19 cellular contexts compared by ENCODE assay signal in genomic region chr3:18018491-18019177, GRCh38.
"Had no signal": no experiment of that assay in that cellular context is flagged by ENCODE, and none has a peak within 500 bp of the region (broad histone marks: within the 10 kb centered on the region; RNA-seq: fewer than 3 reads in every experiment).

No MANE protein-coding gene starts in this region.

- DNase-seq: activated CD4-positive, CD25-positive, alpha-beta regulatory T cell treated with anti-CD3 and anti-CD28 coated beads, Interleukin-2, amount 50 U/mL, for 72 hours; activated CD8-positive, alpha-beta memory T cell treated with anti-CD3 and anti-CD28 coated beads for 24 hours; activated CD8-positive, alpha-beta memory T cell treated with anti-CD3 and anti-CD28 coated beads, Interleukin-2, amount 50 U/mL, for 48 hours; activated effector memory CD4-positive, alpha-beta T cell treated with anti-CD3 and anti-CD28 coated beads, Interleukin-2, amount 50 U/mL, for 16 hours; activated naive CD4-positive, alpha-beta T cell treated with anti-CD3 and anti-CD28 coated beads, Interleukin-2, amount 50 U/mL, for 16 hours; activated T-cell treated with anti-CD3 and anti-CD28 coated beads, Interleukin-2, amount 50 U/mL, for 72 hours; colonic mucosa; gastrocnemius medialis; left ventricle myocardium inferior; mammary epithelial cell; nephron progenitor cell; occipital lobe; stimulated activated naive CD8-positive, alpha-beta T cell treated with anti-CD3 and anti-CD28 coated beads, Interleukin-15, Interleukin-2, amounts not matched to agents 100 U/mL and 50 U/mL, for 24 hours; substantia nigra; tibial artery; uterus had no signal

- H3K27me3 ChIP-seq: ascending aorta, colonic mucosa, gastrocnemius medialis, right atrium auricular region, tibial artery, uterus had no signal

- H3K9me3 ChIP-seq: ascending aorta, colonic mucosa, gastrocnemius medialis, left ventricle myocardium inferior, right atrium auricular region, tibial artery, uterus had no signal

- ATAC-seq: activated T-cell treated with anti-CD3 and anti-CD28 coated beads, Interleukin-2, amount 50 U/mL, for 72 hours; gastrocnemius medialis; stimulated activated naive CD8-positive, alpha-beta T cell treated with anti-CD3 and anti-CD28 coated beads, Interleukin-15, Interleukin-2, amounts not matched to agents 100 U/mL and 50 U/mL, for 24 hours had no signal

- H3K36me3 ChIP-seq: ascending aorta, colonic mucosa, gastrocnemius medialis, left ventricle myocardium inferior, right atrium auricular region, tibial artery, uterus had no signal

- H3K4me1 ChIP-seq: ascending aorta, colonic mucosa, gastrocnemius medialis, left ventricle myocardium inferior, right atrium auricular region, tibial artery, uterus had no signal

- H3K4me3 Mint-ChIP-seq: activated T-cell treated with anti-CD3 and anti-CD28 coated beads, Interleukin-2, amount 50 U/mL, for 72 hours; nephron progenitor cell; T-helper 1 cell treated with Interleukin-12 subunit alpha and Interleukin-12 subunit beta and Interleukin-4 antibody, amounts not matched to agents 30 μg/mL and 1 μg/mL, for 36 hours had no signal

- H3K4me3 ChIP-seq: ascending aorta, colonic mucosa, gastrocnemius medialis, left ventricle myocardium inferior, right atrium auricular region, tibial artery, uterus had no signal

- H3K27ac ChIP-seq: ascending aorta, colonic mucosa, gastrocnemius medialis, left ventricle myocardium inferior, right atrium auricular region, tibial artery, uterus had no signal

- H3K9me3 Mint-ChIP-seq: activated T-cell treated with anti-CD3 and anti-CD28 coated beads, Interleukin-2, amount 50 U/mL, for 72 hours; T-helper 1 cell treated with Interleukin-12 subunit alpha and Interleukin-12 subunit beta and Interleukin-4 antibody, amounts not matched to agents 30 μg/mL and 1 μg/mL, for 36 hours had no signal
